16 cellular contexts compared by ENCODE assay signal in the genomic region with DNA sequence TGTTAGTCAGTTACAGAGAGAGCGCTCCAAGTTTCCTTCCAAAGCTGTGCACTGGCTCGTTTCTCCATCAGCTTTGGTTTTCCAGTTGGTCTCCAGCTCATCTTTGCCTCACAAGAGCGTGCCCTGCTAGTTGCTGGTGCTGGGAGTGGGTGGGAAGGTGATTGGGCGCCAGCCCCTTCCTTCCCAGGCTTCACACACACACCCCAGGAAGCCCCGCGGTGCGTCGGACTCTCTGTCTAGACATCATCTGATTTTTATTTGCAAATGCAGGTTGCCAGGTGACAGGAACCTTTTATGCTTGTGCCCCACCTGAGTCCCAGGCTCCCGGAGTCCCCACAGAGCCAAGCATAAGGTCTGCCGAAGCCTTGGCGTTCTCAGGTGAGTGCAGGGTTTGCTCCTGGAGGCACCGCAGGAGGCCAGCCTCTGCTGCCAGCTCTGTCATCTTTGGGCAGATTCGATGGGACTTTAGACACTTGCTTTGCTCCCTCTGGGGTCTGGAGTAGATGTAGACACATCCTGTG. TPM values are rescaled to one million over a fixed set of nuclear protein-coding genes. Genes with fewer than 3 reads are reported as not detected.
A peak's percentile ranks its signal among the peaks of the same experiment; 100 is the strongest.
DNase-seq lines count a peak whose midpoint lies in the region; ATAC-seq and TF ChIP-seq lines count a peak whose summit lies in the region.
"Had no signal": no experiment of that assay in that cellular context is flagged by ENCODE, and none has a peak within 500 bp of the region (broad histone marks: within the 10 kb centered on the region; RNA-seq: fewer than 3 reads in every experiment).

No MANE protein-coding gene starts in this region.

- CTCF ChIA-PET in activated CD8-positive, alpha-beta T cell treated with anti-CD3 and anti-CD28 coated beads, Interleukin-2, amount 10 ng/mL, durations not matched to agents 7 days and 5 days (lab: Charles Lee), result interaction anchor here (0.9 to 4.1 kb wide), 7 partner anchors 7 to 210 kb away, joined by 3 to 21 read pairs (median 5); no protein-coding TSS in a partner anchor

- peaks cover 81% of the 10 kb centered on the region for H3K4me1 Mint-ChIP-seq in activated T-cell treated with anti-CD3 and anti-CD28 coated beads, Interleukin-2, amount 50 U/mL, for 4 hours (ENCODE audit: low read depth)
- peaks cover 87% of the 10 kb centered on the region for H3K4me1 Mint-ChIP-seq in activated CD8-positive, alpha-beta T cell treated with anti-CD3 and anti-CD28 coated beads, Interleukin-2, amount 10 ng/mL, durations not matched to agents 7 days and 5 days (ENCODE audit: low read depth)

- H3K4me3 Mint-ChIP-seq in activated T-cell treated with anti-CD3 and anti-CD28 coated beads, Interleukin-2, amount 50 U/mL, for 4 hours, result peak overlapping the region; percentile 80
- H3K4me3 Mint-ChIP-seq in activated CD8-positive, alpha-beta T cell treated with anti-CD3 and anti-CD28 coated beads, Interleukin-2, amount 10 ng/mL, durations not matched to agents 7 days and 5 days, result peak overlapping the region; percentile 10
- H3K4me3 Mint-ChIP-seq: GM23338 had no signal

- no peaks in the 10 kb centered on the region for H3K9me3 ChIP-seq in osteoblast (ENCODE audit: low read depth, low read length)
- H3K9me3 ChIP-seq: lower lobe of right lung, psoas muscle, vagina had no signal

- DNase-seq in activated T-cell treated with anti-CD3 and anti-CD28 coated beads, Interleukin-2, amount 50 U/mL, for 4 hours, result no peak
- DNase-seq in activated T-cell treated with anti-CD3 and anti-CD28 coated beads for 4 hours, result no peak
- no peak for DNase-seq in activated CD8-positive, alpha-beta T cell treated with anti-CD3 and anti-CD28 coated beads, Interleukin-2, amount 10 ng/mL, durations not matched to agents 7 days and 5 days
- peak; percentile 55 for DNase-seq in osteoblast (ENCODE audit: insufficient read length, low spot score, missing footprints)
- no peak for DNase-seq in NCI-H774 (lab: John Stamatoyannopoulos, UW)
- DNase-seq: lower lobe of right lung, NCI-H1105 treated with DMSO at 0.1 percent for 48 hours, psoas muscle had no signal

- peak; percentile 63 for TF ChIP-seq POLR2A in GM18526 (IDR thresholded peaks at IDR 0.05; ENCODE audit: extremely low read depth, insufficient read length)

- H3K79me2 ChIP-seq in osteoblast (ENCODE audit: insufficient read depth, low read length), result no peaks in the 10 kb centered on the region

- peaks cover 91% of the 10 kb centered on the region for H3K36me3 Mint-ChIP-seq in activated T-cell treated with anti-CD3 and anti-CD28 coated beads, Interleukin-2, amount 50 U/mL, for 4 hours (ENCODE audit: insufficient read depth)
- peaks cover 89% of the 10 kb centered on the region for H3K36me3 Mint-ChIP-seq in activated CD8-positive, alpha-beta T cell treated with anti-CD3 and anti-CD28 coated beads, Interleukin-2, amount 10 ng/mL, durations not matched to agents 7 days and 5 days (ENCODE audit: low read depth)

- H3K36me3 ChIP-seq in osteoblast (ENCODE audit: insufficient read depth, low read length), result no peaks in the 10 kb centered on the region
- H3K36me3 ChIP-seq: lower lobe of right lung, vagina had no signal

- H3K27ac Mint-ChIP-seq in activated CD8-positive, alpha-beta T cell treated with anti-CD3 and anti-CD28 coated beads, Interleukin-2, amount 10 ng/mL, durations not matched to agents 7 days and 5 days, result peak overlapping the region; percentile 16
- H3K27ac Mint-ChIP-seq: GM23338 had no signal

- H3K9me3 Mint-ChIP-seq in activated T-cell treated with anti-CD3 and anti-CD28 coated beads, Interleukin-2, amount 50 U/mL, for 4 hours, result no peaks in the 10 kb centered on the region
- H3K9me3 Mint-ChIP-seq in activated CD8-positive, alpha-beta T cell treated with anti-CD3 and anti-CD28 coated beads, Interleukin-2, amount 10 ng/mL, durations not matched to agents 7 days and 5 days (ENCODE audit: insufficient read depth), result no peaks in the 10 kb centered on the region

- TF ChIP-seq CTCF in osteoblast (IDR thresholded peaks at IDR 0.05; ENCODE audit: extremely low read depth, low read depth, low read length), result no peak

- H2AFZ ChIP-seq in osteoblast (ENCODE audit: low read length), result no peak overlapping the region
- H2AFZ ChIP-seq: GM23338 had no signal

- no peak overlapping the region for H3K4me2 ChIP-seq in osteoblast (ENCODE audit: insufficient read depth, low read length)
- H3K4me2 ChIP-seq: GM23338 had no signal

- H3K4me3 ChIP-seq in osteoblast (ENCODE audit: insufficient read depth, low read length), result no peak overlapping the region
- H3K4me3 ChIP-seq: GM23338, lower lobe of right lung, psoas muscle, vagina had no signal

- no peak overlapping the region for H3K27ac ChIP-seq in osteoblast (ENCODE audit: low read depth, low read length)
- H3K27ac ChIP-seq: lower lobe of right lung, psoas muscle, vagina, VCaP had no signal

- no peaks in the 10 kb centered on the region for H3K27me3 Mint-ChIP-seq in activated T-cell treated with anti-CD3 and anti-CD28 coated beads, Interleukin-2, amount 50 U/mL, for 4 hours (ENCODE audit: low read depth)
- no peaks in the 10 kb centered on the region for H3K27me3 Mint-ChIP-seq in activated CD8-positive, alpha-beta T cell treated with anti-CD3 and anti-CD28 coated beads, Interleukin-2, amount 10 ng/mL, durations not matched to agents 7 days and 5 days (ENCODE audit: low read depth)

- POLR2A ChIA-PET in activated CD8-positive, alpha-beta T cell treated with anti-CD3 and anti-CD28 coated beads, Interleukin-2, amount 10 ng/mL, durations not matched to agents 7 days and 5 days (lab: Charles Lee), result interaction anchor here (0.6 to 15.9 kb wide), 17 partner anchors 5 to 218 kb away, joined by 3 to 231 read pairs (median 4); partner anchors contain the start of gene IRF4

- ATAC-seq in activated T-cell treated with anti-CD3 and anti-CD28 coated beads, Interleukin-2, amount 50 U/mL, for 4 hours, result no peak
- no peak for ATAC-seq in activated CD8-positive, alpha-beta T cell treated with anti-CD3 and anti-CD28 coated beads, Interleukin-2, amount 10 ng/mL, durations not matched to agents 7 days and 5 days
- no peak for ATAC-seq in HG03520 (IDR thresholded peaks at IDR 0.05; ENCODE audit: unreplicated experiment)
- ATAC-seq in GM21390 (IDR thresholded peaks at IDR 0.05; ENCODE audit: unreplicated experiment), result no peak
- ATAC-seq: GM23338, lower lobe of right lung, psoas muscle, SK-N-SH treated with all-trans-retinoic acid at 6 μM for 48 hours had no signal

- H3K4me1 ChIP-seq in osteoblast (ENCODE audit: insufficient read depth, low read length), result no peaks in the 10 kb centered on the region
- H3K4me1 ChIP-seq: psoas muscle had no signal

- H4K20me1 ChIP-seq in osteoblast (ENCODE audit: insufficient read depth, low read length), result no peaks in the 10 kb centered on the region

- peaks cover 48% of the 10 kb centered on the region for H3K27me3 ChIP-seq in osteoblast (ENCODE audit: insufficient read depth, low read length)
- H3K27me3 ChIP-seq: vagina had no signal

RNA-seq across cellular contexts. Expression of gene IRF4, which starts 7.1 kb away (rescaled TPM):
- 100 to 1,000 TPM; 720 to 924 (median 743) TPM for total RNA-seq in activated T-cell treated with anti-CD3 and anti-CD28 coated beads, Interleukin-2, amount 50 U/mL, for 4 hours
- 10 to 100 TPM; 91.2 to 95.2 TPM for total RNA-seq in activated CD8-positive, alpha-beta T cell treated with anti-CD3 and anti-CD28 coated beads, Interleukin-2, amount 10 ng/mL, durations not matched to agents 7 days and 5 days
- under 0.01 TPM in 2 replicates for total RNA-seq in osteoblast
- total RNA-seq: glomerular endothelial cell had no signal

Comparison
In these comparisons a context has a peak if more than half of its experiments do, and no peak if none do; other contexts are left out.
1. RNA of gene IRF4, which starts 7.1 kb away (total RNA-seq): 720 to 924 TPM in activated T-cell treated with anti-CD3 and anti-CD28 coated beads, Interleukin-2, amount 50 U/mL, for 4 hours and 91.2 to 95.2 TPM in activated CD8-positive, alpha-beta T cell treated with anti-CD3 and anti-CD28 coated beads, Interleukin-2, amount 10 ng/mL, durations not matched to agents 7 days and 5 days; under 0.01 TPM in osteoblast; every median in the first group is over 10 times any median in the second.